Comparison of ENCODE assay signal across 12 cellular contexts in genomic region chr10:79403441-79404230, GRCh38. TPM values are rescaled to one million over a fixed set of nuclear protein-coding genes. Genes with fewer than 3 reads are reported as not detected.
DNase-seq lines count a peak whose midpoint lies in the region; ATAC-seq and TF ChIP-seq lines count a peak whose summit lies in the region.
"Had no signal": no experiment of that assay in that cellular context is flagged by ENCODE, and none has a peak within 500 bp of the region (broad histone marks: within the 10 kb centered on the region; RNA-seq: fewer than 3 reads in every experiment).

No MANE protein-coding gene starts in this region.

- dilution Hi-C loops in mammary epithelial cell (cut with HindIII; ENCODE audit: low sequenced_read_pairs), result loop anchor here (5.0 kb wide), 1 partner anchor 54 kb away; no protein-coding TSS in a partner anchor

- H3K4me2 ChIP-seq in mammary epithelial cell (ENCODE audit: insufficient read depth, low read depth, low read length), result peak overlapping the region; percentile 49

- peaks cover 28% of the 10 kb centered on the region for H3K4me1 ChIP-seq in mammary epithelial cell (ENCODE audit: insufficient read depth, low read length)
- peaks cover 35% of the 10 kb centered on the region for H3K4me1 ChIP-seq in iPS-18a (ENCODE audit: control insufficient read depth, low read depth, low read length)
- peaks cover 100% of the 10 kb centered on the region for H3K4me1 ChIP-seq in psoas muscle

- peak overlapping the region; percentile 57 for H2AFZ ChIP-seq in mammary epithelial cell (ENCODE audit: low read depth, low read length)

- H4K20me1 ChIP-seq in mammary epithelial cell (ENCODE audit: insufficient read depth, low read length), result no peaks in the 10 kb centered on the region

- peak; percentile 24 for DNase-seq in GDM1 (lab: John Stamatoyannopoulos, UW)
- peak; percentile 10 for DNase-seq in mammary epithelial cell
- DNase-seq in psoas muscle, result peak in 1 of 2 donors; percentile 72
- DNase-seq in NCI-H748 treated with DMSO at 0.1 percent for 48 hours (lab: John Stamatoyannopoulos, UW), result no peak
- no peak for DNase-seq in GM19240 (ENCODE audit: insufficient read length, low spot score)
- DNase-seq: activated CD8-positive, alpha-beta memory T cell treated with anti-CD3 and anti-CD28 coated beads, Interleukin-2, amount 10 ng/mL, durations not matched to agents 7 days and 5 days; DMS79; stimulated activated CD4-positive, alpha-beta T cell treated with anti-CD3 and anti-CD28 coated beads, Interleukin-4, amount 100 ng/mL, for 1 hour had no signal

- BruUV-seq in mammary epithelial cell (replicated peaks; lab: Mats Ljungman, UMichigan), result no TSS peak

- H3K27ac ChIP-seq in mammary epithelial cell (ENCODE audit: insufficient read depth, low read depth, low read length), result no peak overlapping the region
- H3K27ac ChIP-seq in iPS-18a (ENCODE audit: low read length), result no peak overlapping the region
- H3K27ac ChIP-seq in psoas muscle, result peak overlapping the region; percentile 86
- H3K27ac ChIP-seq: HL-60 had no signal

- no peaks in the 10 kb centered on the region for H3K27me3 ChIP-seq in mammary epithelial cell (ENCODE audit: insufficient read depth, low read length)
- H3K27me3 ChIP-seq in iPS-18a (ENCODE audit: control insufficient read depth, insufficient read depth, low read length), result peaks cover 6% of the 10 kb centered on the region
- no peaks in the 10 kb centered on the region for H3K27me3 ChIP-seq in psoas muscle (ENCODE audit: insufficient read depth in 3 of 3, low read length in 2 of 3)

- no peaks in the 10 kb centered on the region for H3K36me3 ChIP-seq in mammary epithelial cell (ENCODE audit: insufficient read depth, low read length)
- H3K36me3 ChIP-seq in iPS-18a (ENCODE audit: control insufficient read depth, low read depth, low read length), result no peaks in the 10 kb centered on the region
- peaks cover 0 to 8% of the 10 kb centered on the region in 2 donors for H3K36me3 ChIP-seq in psoas muscle (ENCODE audit: insufficient read depth in 1 of 2, low read depth in 1 of 2)

- CTCF ChIA-PET in mammary epithelial cell (lab: Charles Lee; ENCODE audit: low non-redundant PET), result no interaction called here

- in situ Hi-C loops in mammary epithelial cell (cut with MboI; ENCODE audit: low sequenced_read_pairs in 2 of 2), result no loop called here

- ATAC-seq in psoas muscle (no peak), HG03025 (IDR thresholded peaks at IDR 0.05; ENCODE audit: low FRiP score, unreplicated experiment) (no peak), HG03432 (IDR thresholded peaks at IDR 0.05; ENCODE audit: unreplicated experiment) (no peak)
- ATAC-seq: activated CD8-positive, alpha-beta memory T cell treated with anti-CD3 and anti-CD28 coated beads, Interleukin-2, amount 10 ng/mL, durations not matched to agents 7 days and 5 days had no signal

- WGBS in mammary epithelial cell (ENCODE audit: low coverage, missing lambda C conversion rate), result 26% methylated on average over 16 of the region's 23 CpGs
- 50 to 64% (median 54%) methylated on average over 20 to 23 of the region's 23 CpGs for WGBS in psoas muscle, 3 donors

- intact Hi-C loops in mammary epithelial cell (cut with micrococcal nuclease) (loop anchor here (5.0 kb wide), 1 partner anchor 39 kb away; no protein-coding TSS in a partner anchor), psoas muscle (cut with DNase I) (loop anchor here (1.0 to 5.0 kb wide), 2 partner anchors 15 to 39 kb away; no protein-coding TSS in a partner anchor)

- H3K4me3 ChIP-seq in mammary epithelial cell (replicated peaks in 1 of 3; ENCODE audit: insufficient read depth in 1 of 3, low read depth in 2 of 3, low read length in 3 of 3), result no peak overlapping the region
- H3K4me3 ChIP-seq in iPS-18a (ENCODE audit: low read length), result peak overlapping the region; percentile 51
- H3K4me3 ChIP-seq in psoas muscle, result peak overlapping the region; percentile 28

- no peaks in the 10 kb centered on the region for H3K79me2 ChIP-seq in mammary epithelial cell (ENCODE audit: insufficient read depth, low read length)

- H3K9me3 ChIP-seq in mammary epithelial cell (replicated peaks; ENCODE audit: insufficient read depth, low read length), result no peaks in the 10 kb centered on the region
- no peaks in the 10 kb centered on the region for H3K9me3 ChIP-seq in iPS-18a (ENCODE audit: control insufficient read depth, low read depth, low read length)
- H3K9me3 ChIP-seq in psoas muscle, result no peaks in the 10 kb centered on the region

- H3K9ac ChIP-seq in mammary epithelial cell (ENCODE audit: insufficient read depth, low read length) (no peak overlapping the region), iPS-18a (ENCODE audit: low read length) (no peak overlapping the region)

- no peak for TF ChIP-seq CTCF in mammary epithelial cell (conservative IDR thresholded peaks at IDR 0.05 in 1 of 2, IDR thresholded peaks at IDR 0.05 in 1 of 2; ENCODE audit: extremely low read depth in 1 of 2, insufficient read depth in 1 of 2, low read depth in 1 of 2, low read length in 2 of 2)
- TF ChIP-seq CTCF in psoas muscle (IDR thresholded peaks at IDR 0.05), result no peak

RNA-seq across cellular contexts. Expression of gene ZCCHC24, which starts 41.8 kb away (rescaled TPM):
- total RNA-seq in mammary epithelial cell (1 to 10 TPM; 3.1 to 7.3 TPM), psoas muscle (10 to 100 TPM; 31.6 to 64.7 (median 47.9) TPM)
- polyA plus RNA-seq in mammary epithelial cell (1.6 TPM), psoas muscle (100 to 1,000 TPM in 1 of 3 donors, 10 to 100 TPM in 2; 11.2 to 112 (median 36.2) TPM)
- polyA minus RNA-seq in mammary epithelial cell, result 1.2 TPM

RNA-seq across cellular contexts. Expression of gene PPIF, which starts 56.4 kb away (rescaled TPM):
- total RNA-seq in mammary epithelial cell, result 10 to 100 TPM; 32.0 to 78.1 TPM
- polyA plus RNA-seq in mammary epithelial cell, result 136 TPM
- polyA minus RNA-seq in mammary epithelial cell, result 94.0 TPM
- total RNA-seq in psoas muscle, result 100 to 1,000 TPM in 2 of 4 donors, 10 to 100 TPM in 2; 44.6 to 181 (median 89.4) TPM
- 100 to 1,000 TPM in 1 of 3 donors, 10 to 100 TPM in 2; 85.4 to 297 (median 85.9) TPM for polyA plus RNA-seq in psoas muscle

Comparison
In these comparisons a context has a peak if more than half of its experiments do, and no peak if none do; other contexts are left out.
1. DNase-seq: peak in GDM1 (single experiment) and mammary epithelial cell (single experiment); none in NCI-H748 treated with DMSO at 0.1 percent for 48 hours (single experiment) and GM19240 (single experiment).
2. H3K4me3 ChIP-seq: peak in iPS-18a (single experiment) and psoas muscle (single experiment); none in mammary epithelial cell (0 of 3).